In genomic region chr5:93277001-93277400, GRCh38 we compare ENCODE assay signal across 1 cellular context.
TF ChIP-seq lines count a peak whose summit lies in the region.

No MANE protein-coding gene starts in this region.

TF ChIP-seq in IMR-90, 13 proteins besides CTCF, POLR2A, EP300 and RAD21 (continued from another document):
- no peak for TF ChIP-seq BHLHE40 (IDR thresholded peaks at IDR 0.05; ENCODE audit: low read depth, low read length)
- TF ChIP-seq RCOR1 (IDR thresholded peaks at IDR 0.05; ENCODE audit: insufficient replicate concordance, low read length), result no peak
- TF ChIP-seq ELK1 (IDR thresholded peaks at IDR 0.05; ENCODE audit: borderline replicate concordance, low read depth, low read length), result no peak
- no peak for TF ChIP-seq CHD1 (IDR thresholded peaks at IDR 0.05; ENCODE audit: low read depth, low read length)
- no peak for TF ChIP-seq MAZ (IDR thresholded peaks at IDR 0.05; ENCODE audit: borderline replicate concordance, low read depth, low read length)
- no peak for TF ChIP-seq RFX5 (IDR thresholded peaks at IDR 0.05; ENCODE audit: low read depth, low read length)
- TF ChIP-seq MXI1 (IDR thresholded peaks at IDR 0.05; ENCODE audit: borderline replicate concordance, low read depth, low read length), result no peak
- TF ChIP-seq USF2 (IDR thresholded peaks at IDR 0.05; ENCODE audit: low read depth, low read length), result no peak
- no peak for TF ChIP-seq NFE2L2 (IDR thresholded peaks at IDR 0.05; ENCODE audit: low read depth, low read length)
